9 cellular contexts compared by ENCODE assay signal in genomic region chr20:57398231-57398821, GRCh38. TPM values are rescaled to one million over a fixed set of nuclear protein-coding genes. Genes with fewer than 3 reads are reported as not detected.
DNase-seq lines count a peak whose midpoint lies in the region; ATAC-seq and TF ChIP-seq lines count a peak whose summit lies in the region.
"Had no signal": no experiment of that assay in that cellular context is flagged by ENCODE, and none has a peak within 500 bp of the region (broad histone marks: within the 10 kb centered on the region; RNA-seq: fewer than 3 reads in every experiment).

No MANE protein-coding gene starts in this region.

- WGBS in spleen, 5 donors, result 4 to 17% (median 9%) methylated on average over 19 to 27 of the region's 27 CpGs

- TF ChIP-seq POLR2A in spleen (IDR thresholded peaks at IDR 0.05), result no peak

- H3K36me3 ChIP-seq in spleen, result peaks cover 0 to 95% (median 58%) of the 10 kb centered on the region in 6 donors

- H3K4me1 Mint-ChIP-seq in effector memory CD8-positive, alpha-beta T cell (ENCODE audit: low read depth in 2 of 2), result peaks cover 72 to 75% of the 10 kb centered on the region in 2 donors

- peak; percentile 41 for ATAC-seq in HG03457 (IDR thresholded peaks at IDR 0.05; ENCODE audit: unreplicated experiment)
- ATAC-seq in effector memory CD8-positive, alpha-beta T cell (replicated peaks), result peak; percentile 80
- ATAC-seq: A549 had no signal

- DNase-seq in NCI-H1436 (lab: John Stamatoyannopoulos, UW), result peak; percentile 63
- DNase-seq in NCI-H1436 treated with DMSO at 0.1 percent for 48 hours (lab: John Stamatoyannopoulos, UW), result no peak
- DNase-seq in activated CD4-positive, alpha-beta T cell treated with anti-CD3 and anti-CD28 coated beads for 4 hours, result peak; percentile 81 to 90
- peak; percentile 93 to 94 (median 93) for DNase-seq in effector memory CD8-positive, alpha-beta T cell
- DNase-seq in spleen, result peak; percentile 98
- no peak for DNase-seq in SIG-M5 (lab: John Stamatoyannopoulos, UW)
- DNase-seq in SW480 (ENCODE audit: low spot score), result no peak

- intact Hi-C loops in spleen (cut with DNase I; ENCODE audit: low total_unique reads), result no loop called here

- H3K4me3 ChIP-seq in spleen, result peak overlapping the region in 6 of 8 donors; percentile 6 to 53 (median 22)
- H3K4me3 ChIP-seq: A549 had no signal

- H3K36me3 Mint-ChIP-seq in effector memory CD8-positive, alpha-beta T cell (ENCODE audit: insufficient read depth), result peaks cover 100% of the 10 kb centered on the region

- no peaks in the 10 kb centered on the region for H3K27me3 Mint-ChIP-seq in effector memory CD8-positive, alpha-beta T cell

- no peaks in the 10 kb centered on the region for H3K27me3 ChIP-seq in spleen (replicated peaks in 1 of 7)

- no peaks in the 10 kb centered on the region for H3K9me3 ChIP-seq in spleen
- H3K9me3 ChIP-seq: A549 had no signal

- H3K27ac ChIP-seq in spleen, result peak overlapping the region; percentile 60 to 98 (median 88)
- H3K27ac ChIP-seq: A549 had no signal

- H3K4me1 ChIP-seq in spleen, result peaks cover 92 to 100% (median 100%) of the 10 kb centered on the region in 6 donors
- H3K4me1 ChIP-seq: A549 had no signal

- H3K4me3 Mint-ChIP-seq in effector memory CD8-positive, alpha-beta T cell, result peak overlapping the region; percentile 78 to 95

- peak in 1 of 11 experiments; percentile 9 for TF ChIP-seq CTCF in spleen (IDR thresholded peaks at IDR 0.05 in 8 of 11, conservative IDR thresholded peaks at IDR 0.05 in 3 of 11)

- no peaks in the 10 kb centered on the region for H3K9me3 Mint-ChIP-seq in effector memory CD8-positive, alpha-beta T cell

- H3K27ac Mint-ChIP-seq in effector memory CD8-positive, alpha-beta T cell, result peak overlapping the region; percentile 95

RNA-seq across cellular contexts. Expression of gene RBM38, which starts 7.1 kb away (rescaled TPM):
- 100 to 1,000 TPM in 1 of 7 donors, 10 to 100 TPM in 6; 49.2 to 120 (median 61.6) TPM for total RNA-seq in spleen
- polyA plus RNA-seq in spleen, result 10 to 100 TPM; 48.6 to 87.8 (median 81.2) TPM

RNA-seq across cellular contexts. Expression of gene RAE1, which starts 47.3 kb away (rescaled TPM):
- 10 to 100 TPM; 22.0 to 41.3 (median 24.2) TPM for total RNA-seq in spleen
- polyA plus RNA-seq in spleen, result 10 to 100 TPM; 16.2 to 20.2 (median 16.7) TPM

Comparison
In these comparisons a context has a peak if more than half of its experiments do, and no peak if none do; other contexts are left out.
1. DNase-seq: peak in NCI-H1436 (single experiment), activated CD4-positive, alpha-beta T cell treated with anti-CD3 and anti-CD28 coated beads for 4 hours (2 of 2), effector memory CD8-positive, alpha-beta T cell (3 of 3) and spleen (single experiment); none in NCI-H1436 treated with DMSO at 0.1 percent for 48 hours (single experiment), SIG-M5 (single experiment) and SW480 (single experiment).